21 cellular contexts compared by ENCODE assay signal in genomic region chr2:180314086-180314485, GRCh38.
"Had no signal": no experiment of that assay in that cellular context is flagged by ENCODE, and none has a peak within 500 bp of the region (broad histone marks: within the 10 kb centered on the region; RNA-seq: fewer than 3 reads in every experiment).

No MANE protein-coding gene starts in this region.

- DNase-seq: activated B cell treated with CpG ODN at 0.5 μM for 24 hours; activated CD4-positive, alpha-beta T cell treated with anti-CD3 and anti-CD28 coated beads for 48 hours; activated CD8-positive, alpha-beta memory T cell treated with anti-CD3 and anti-CD28 coated beads for 24 hours; activated naive CD4-positive, alpha-beta T cell; caudate nucleus; colonic mucosa; left colon; lower lobe of right lung; midbrain; right cardiac atrium; stimulated activated CD4-positive, alpha-beta T cell treated with anti-CD3 and anti-CD28 coated beads, Interleukin-15, amount 100 ng/mL, for 24 hours; stimulated activated CD4-positive, alpha-beta T cell treated with anti-CD3 and anti-CD28 coated beads, Interleukin-4, amount 100 ng/mL, for 24 hours; stimulated activated naive CD4-positive, alpha-beta T cell; substantia nigra; T-helper 17 cell; uterus had no signal

- H3K36me3 ChIP-seq: colonic mucosa, esophagus muscularis mucosa, gastroesophageal sphincter, lower lobe of right lung, prostate gland, tibial nerve, uterus had no signal

- H3K27me3 Mint-ChIP-seq: activated B cell treated with CpG ODN at 0.5 μM for 24 hours, T-helper 17 cell had no signal

- H3K27ac ChIP-seq: colonic mucosa, esophagus muscularis mucosa, gastroesophageal sphincter, lower lobe of right lung, prostate gland, skin epidermis, tibial nerve, uterus had no signal

- H3K4me1 ChIP-seq: colonic mucosa, esophagus muscularis mucosa, gastroesophageal sphincter, lower lobe of right lung, prostate gland, tibial nerve, uterus had no signal

- H3K4me1 Mint-ChIP-seq: activated B cell treated with CpG ODN at 0.5 μM for 24 hours, T-helper 17 cell had no signal

- H3K27me3 ChIP-seq: colonic mucosa, esophagus muscularis mucosa, gastroesophageal sphincter, tibial nerve, uterus had no signal

- H3K4me3 ChIP-seq: colonic mucosa, esophagus muscularis mucosa, gastroesophageal sphincter, lower lobe of right lung, prostate gland, skin epidermis, tibial nerve, uterus had no signal

- ATAC-seq: gastroesophageal sphincter, left colon, lower lobe of right lung, right cardiac atrium, T-helper 17 cell had no signal

- H3K9me3 ChIP-seq: colonic mucosa, gastroesophageal sphincter, lower lobe of right lung, prostate gland, uterus had no signal

- H3K4me3 Mint-ChIP-seq: activated B cell treated with CpG ODN at 0.5 μM for 24 hours, T-helper 17 cell had no signal

- H3K27ac Mint-ChIP-seq: activated B cell treated with CpG ODN at 0.5 μM for 24 hours, T-helper 17 cell had no signal
